Comparison of ENCODE assay signal across 8 cellular contexts in genomic region chr7:816300-816750, GRCh38.
A peak's percentile ranks its signal among the peaks of the same experiment; 100 is the strongest.
DNase-seq lines count a peak whose midpoint lies in the region; ATAC-seq and TF ChIP-seq lines count a peak whose summit lies in the region.

No MANE protein-coding gene starts in this region.

- no peaks in the 10 kb centered on the region for H3K36me3 ChIP-seq in mucosa of rectum (ENCODE audit: control insufficient read depth in 2 of 2, insufficient read depth in 2 of 2, low read length in 2 of 2)

- TF ChIP-seq EP300 in Ishikawa (IDR thresholded peaks at IDR 0.05; ENCODE audit: borderline replicate concordance), result no peak

- H3K4me1 ChIP-seq in mucosa of rectum (ENCODE audit: control insufficient read depth in 2 of 2, insufficient read depth in 2 of 2, low read length in 2 of 2), result peaks cover 13% of the 10 kb centered on the region in 2 donors

- peak overlapping the region; percentile 47 to 52 for H3K27ac ChIP-seq in mucosa of rectum (ENCODE audit: low read depth in 2 of 2, low read length in 2 of 2)

- DNase-seq in DMS153 (lab: John Stamatoyannopoulos, UW), result peak; percentile 97
- DNase-seq in OCI-M1 (lab: John Stamatoyannopoulos, UW), result peak; percentile 95
- DNase-seq in activated T-cell treated with anti-CD3 and anti-CD28 coated beads for 4 hours, result peak; percentile 92
- peak; percentile 99 for DNase-seq in epithelial cell of esophagus (ENCODE audit: low read depth)
- DNase-seq in stimulated activated CD8-positive, alpha-beta memory T cell treated with anti-CD3 and anti-CD28 coated beads, Interleukin-4, amount 100 ng/mL, for 48 hours, result peak; percentile 96

- H3K9ac ChIP-seq in mucosa of rectum (ENCODE audit: low read depth in 1 of 2, low read length in 2 of 2), result peak overlapping the region in 1 of 2 donors; percentile 88

- no peak for TF ChIP-seq CTCF in epithelial cell of esophagus (IDR thresholded peaks at IDR 0.05; ENCODE audit: insufficient read depth, low read depth, low read length, missing control alignments)

- no peaks in the 10 kb centered on the region for H3K9me3 ChIP-seq in mucosa of rectum (ENCODE audit: control insufficient read depth in 2 of 2, low read length in 2 of 2)

- H3K27me3 ChIP-seq in mucosa of rectum (ENCODE audit: control insufficient read depth in 2 of 2, insufficient read depth in 2 of 2, low read length in 2 of 2), result no peaks in the 10 kb centered on the region

- ATAC-seq in GM21619 (IDR thresholded peaks at IDR 0.05; ENCODE audit: unreplicated experiment), result peak; percentile 75

- no peak for TF ChIP-seq RAD21 in Ishikawa (IDR thresholded peaks at IDR 0.05; ENCODE audit: low read depth)

- H3K4me3 ChIP-seq in epithelial cell of esophagus (ENCODE audit: low read length) (peak overlapping the region; percentile 71), mucosa of rectum (ENCODE audit: low read length in 2 of 2) (peak overlapping the region; percentile 67 to 79)

TF ChIP-seq in Ishikawa, 13 proteins besides CTCF, POLR2A, EP300 and RAD21:
- peak; percentile 46; the same call in 1 of the 2 replicates for TF ChIP-seq CREB1 (IDR thresholded peaks at IDR 0.05; ENCODE audit: low read depth)
- TF ChIP-seq TAF1 (IDR thresholded peaks at IDR 0.05; ENCODE audit: low read depth), result peak; percentile 64; the same call in 1 of the 2 replicates
- TF ChIP-seq FOXM1 (IDR thresholded peaks at IDR 0.05; ENCODE audit: borderline replicate concordance, low read depth), result no peak
- TF ChIP-seq YY1 (IDR thresholded peaks at IDR 0.05; ENCODE audit: low read depth), result 0 out of 2 replicates have a peak, but pooled peaks have one; percentile 29
- TF ChIP-seq EGR1 (IDR thresholded peaks at IDR 0.05), result 0 out of 2 replicates have a peak, but pooled peaks have one; percentile 31
- TF ChIP-seq MAX (IDR thresholded peaks at IDR 0.05), result peak; percentile 57; the same call in 1 of the 2 replicates

Comparison
In these comparisons a context has a peak if more than half of its experiments do, and no peak if none do; other contexts are left out.
1. Peak in every context shown above with its lines: DNase-seq, ATAC-seq, H3K4me3 ChIP-seq and H3K27ac ChIP-seq.